Comparison of ENCODE assay signal across 8 cellular contexts in genomic region chr2:108583903-108584520, GRCh38. TPM values are rescaled to one million over a fixed set of nuclear protein-coding genes. Genes with fewer than 3 reads are reported as not detected.
A peak's percentile ranks its signal among the peaks of the same experiment; 100 is the strongest.
DNase-seq lines count a peak whose midpoint lies in the region; ATAC-seq and TF ChIP-seq lines count a peak whose summit lies in the region.

No MANE protein-coding gene starts in this region.

- peaks cover 18 to 33% (median 21%) of the 10 kb centered on the region in 3 donors for H3K4me1 Mint-ChIP-seq in CD8-positive, alpha-beta memory T cell
- peaks cover 29% of the 10 kb centered on the region for H3K4me1 Mint-ChIP-seq in activated CD4-positive, alpha-beta memory T cell treated with anti-CD3 and anti-CD28 coated beads for 36 hours (ENCODE audit: low read depth)
- peaks cover 65% of the 10 kb centered on the region for H3K4me1 Mint-ChIP-seq in endothelial cell (ENCODE audit: unreplicated experiment)

- DNase-seq in CD8-positive, alpha-beta memory T cell, result peak; percentile 24 to 65 (median 32)
- peak; percentile 9 for DNase-seq in NCI-H526 treated with DMSO at 0.1 percent for 48 hours (lab: John Stamatoyannopoulos, UW)
- peak; percentile 66 for DNase-seq in activated CD4-positive, alpha-beta memory T cell treated with anti-CD3 and anti-CD28 coated beads for 36 hours
- peak; percentile 56 for DNase-seq in endothelial cell (ENCODE audit: low spot score)
- DNase-seq in stimulated activated naive CD4-positive, alpha-beta T cell treated with Interleukin-2 at 50 U/mL for 16 hours (lab: John Stamatoyannopoulos, UW), result peak; percentile 35

- POLR2A ChIA-PET in CD8-positive, alpha-beta memory T cell (lab: Charles Lee), result no interaction called here
- POLR2A ChIA-PET in activated CD4-positive, alpha-beta memory T cell treated with anti-CD3 and anti-CD28 coated beads for 36 hours (lab: Charles Lee), result interaction anchor here (0.9 kb wide), 1 partner anchor 10 kb away, joined by 3 read pairs; no protein-coding TSS in a partner anchor

- peak overlapping the region in 3 of 8 donors; percentile 43 to 66 (median 52) for H3K27ac Mint-ChIP-seq in CD8-positive, alpha-beta memory T cell
- no peak overlapping the region for H3K27ac Mint-ChIP-seq in activated CD4-positive, alpha-beta memory T cell treated with anti-CD3 and anti-CD28 coated beads for 36 hours
- peak overlapping the region; percentile 66 for H3K27ac Mint-ChIP-seq in endothelial cell (ENCODE audit: unreplicated experiment)

- no peak overlapping the region for H3K4me3 ChIP-seq in CD8-positive, alpha-beta memory T cell (ENCODE audit: low read length)
- H3K4me3 ChIP-seq in mucosa of rectum (ENCODE audit: low read length in 2 of 2), result peak overlapping the region in 1 of 2 donors; percentile 51

- no peak overlapping the region for H3K27ac ChIP-seq in CD8-positive, alpha-beta memory T cell (ENCODE audit: low read depth, low read length)
- H3K27ac ChIP-seq in mucosa of rectum (ENCODE audit: low read depth in 2 of 2, low read length in 2 of 2), result no peak overlapping the region

- peak overlapping the region; percentile 14 to 34 for H3K9ac ChIP-seq in mucosa of rectum (ENCODE audit: low read depth in 1 of 2, low read length in 2 of 2)

- CTCF ChIA-PET in CD8-positive, alpha-beta memory T cell (lab: Charles Lee), result interaction anchor here (0.6 to 2.3 kb wide), 8 partner anchors 10 to 188 kb away, joined by 3 to 10 read pairs (median 4); no protein-coding TSS in a partner anchor
- CTCF ChIA-PET in activated CD4-positive, alpha-beta memory T cell treated with anti-CD3 and anti-CD28 coated beads for 36 hours (lab: Charles Lee), result interaction anchor here (0.5 to 2.5 kb wide), 29 partner anchors 9 to 1004 kb away, joined by 3 to 28 read pairs (median 3); partner anchors contain the start of genes GCC2 and LIMS1

- H3K4me3 Mint-ChIP-seq in CD8-positive, alpha-beta memory T cell, result no peak overlapping the region
- no peak overlapping the region for H3K4me3 Mint-ChIP-seq in activated CD4-positive, alpha-beta memory T cell treated with anti-CD3 and anti-CD28 coated beads for 36 hours
- peak overlapping the region; percentile 47 for H3K4me3 Mint-ChIP-seq in endothelial cell (ENCODE audit: unreplicated experiment)

- H3K36me3 ChIP-seq in CD8-positive, alpha-beta memory T cell (ENCODE audit: insufficient read depth, low read length), result no peaks in the 10 kb centered on the region
- H3K36me3 ChIP-seq in mucosa of rectum (ENCODE audit: control insufficient read depth in 2 of 2, insufficient read depth in 2 of 2, low read length in 2 of 2), result no peaks in the 10 kb centered on the region

- TF ChIP-seq CTCF in endothelial cell (IDR thresholded peaks at IDR 0.05; ENCODE audit: unreplicated experiment), result peak; percentile 58

- H3K4me1 ChIP-seq in CD8-positive, alpha-beta memory T cell (ENCODE audit: insufficient read depth, low read length), result no peaks in the 10 kb centered on the region
- peaks cover 7 to 12% of the 10 kb centered on the region in 2 donors for H3K4me1 ChIP-seq in mucosa of rectum (ENCODE audit: control insufficient read depth in 2 of 2, insufficient read depth in 2 of 2, low read length in 2 of 2)

- no peaks in the 10 kb centered on the region for H3K9me3 Mint-ChIP-seq in CD8-positive, alpha-beta memory T cell
- H3K9me3 Mint-ChIP-seq in activated CD4-positive, alpha-beta memory T cell treated with anti-CD3 and anti-CD28 coated beads for 36 hours, result no peaks in the 10 kb centered on the region
- H3K9me3 Mint-ChIP-seq in endothelial cell (ENCODE audit: unreplicated experiment), result no peaks in the 10 kb centered on the region

- no peaks in the 10 kb centered on the region for H3K36me3 Mint-ChIP-seq in CD8-positive, alpha-beta memory T cell
- H3K36me3 Mint-ChIP-seq in activated CD4-positive, alpha-beta memory T cell treated with anti-CD3 and anti-CD28 coated beads for 36 hours, result no peaks in the 10 kb centered on the region
- no peaks in the 10 kb centered on the region for H3K36me3 Mint-ChIP-seq in endothelial cell (ENCODE audit: low read depth, unreplicated experiment)

- H3K9me3 ChIP-seq in CD8-positive, alpha-beta memory T cell (ENCODE audit: low read length), result no peaks in the 10 kb centered on the region
- H3K9me3 ChIP-seq in mucosa of rectum (ENCODE audit: control insufficient read depth in 2 of 2, low read length in 2 of 2), result no peaks in the 10 kb centered on the region

- ATAC-seq in GM19351 (IDR thresholded peaks at IDR 0.05; ENCODE audit: unreplicated experiment), result peak; percentile 83
- peak; percentile 69 for ATAC-seq in HG03442 (IDR thresholded peaks at IDR 0.05; ENCODE audit: unreplicated experiment)

- no peaks in the 10 kb centered on the region for H3K27me3 ChIP-seq in CD8-positive, alpha-beta memory T cell (ENCODE audit: insufficient read depth, low read length, poor library complexity, severe bottlenecking)
- no peaks in the 10 kb centered on the region for H3K27me3 ChIP-seq in mucosa of rectum (ENCODE audit: control insufficient read depth in 2 of 2, insufficient read depth in 2 of 2, low read length in 2 of 2)

- peaks cover 0 to 1% of the 10 kb centered on the region in 2 donors for H3K27me3 Mint-ChIP-seq in CD8-positive, alpha-beta memory T cell
- H3K27me3 Mint-ChIP-seq in activated CD4-positive, alpha-beta memory T cell treated with anti-CD3 and anti-CD28 coated beads for 36 hours, result no peaks in the 10 kb centered on the region
- H3K27me3 Mint-ChIP-seq in endothelial cell (ENCODE audit: unreplicated experiment), result peaks cover 1% of the 10 kb centered on the region

- intact Hi-C loops in activated CD4-positive, alpha-beta memory T cell treated with anti-CD3 and anti-CD28 coated beads for 36 hours (cut with micrococcal nuclease), result loop anchor here (1.0 to 5.0 kb wide), 5 partner anchors 92 to 647 kb away; no protein-coding TSS in a partner anchor

RNA-seq across cellular contexts. Expression of gene LIMS1, which starts 49.7 kb away (rescaled TPM):
- total RNA-seq in CD8-positive, alpha-beta memory T cell, result 10 to 100 TPM; 59.4 TPM
- polyA plus RNA-seq in CD8-positive, alpha-beta memory T cell, result 80.6 TPM
- total RNA-seq in activated CD4-positive, alpha-beta memory T cell treated with anti-CD3 and anti-CD28 coated beads for 36 hours, result 100 to 1,000 TPM; 102 to 104 TPM
- total RNA-seq in endothelial cell (ENCODE audit: unreplicated experiment), result 144 TPM

Comparison
In these comparisons a context has a peak if more than half of its experiments do, and no peak if none do; other contexts are left out.
1. DNase-seq: peak in every context shown above with its lines; median percentile 66 in activated CD4-positive, alpha-beta memory T cell treated with anti-CD3 and anti-CD28 coated beads for 36 hours; 56 in endothelial cell; 35 in stimulated activated naive CD4-positive, alpha-beta T cell treated with Interleukin-2 at 50 U/mL for 16 hours; 32 in CD8-positive, alpha-beta memory T cell; 9 in NCI-H526 treated with DMSO at 0.1 percent for 48 hours.